Comparison of ENCODE assay signal across 8 cellular contexts in the genomic region with DNA sequence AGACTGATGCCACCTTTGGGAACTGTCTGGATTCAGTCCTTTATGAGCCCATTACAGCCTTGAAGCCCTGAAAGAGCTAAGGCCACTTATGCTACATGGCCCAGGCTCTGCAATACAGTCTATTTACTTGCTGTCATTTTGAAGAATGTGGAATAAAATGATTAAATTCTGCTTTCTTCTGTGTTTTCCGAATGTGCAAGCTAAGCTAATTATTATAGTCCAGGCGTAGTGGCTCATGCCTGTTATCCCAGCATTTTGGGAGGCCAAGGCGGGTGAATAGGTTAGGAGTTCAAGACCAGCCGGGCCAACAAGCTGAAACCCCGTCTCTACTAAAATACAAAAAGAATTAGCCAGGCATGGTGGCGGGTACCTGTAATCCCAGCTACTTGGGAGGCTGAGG.
"Had no signal": no experiment of that assay in that cellular context is flagged by ENCODE, and none has a peak within 500 bp of the region (broad histone marks: within the 10 kb centered on the region; RNA-seq: fewer than 3 reads in every experiment).

No MANE protein-coding gene starts in this region.

- H3K27ac Mint-ChIP-seq: GM23338, H9 had no signal

- H3K4me3 ChIP-seq: GM23338 had no signal

- ATAC-seq: GM23338 had no signal

- FAIRE-seq: H1, H54, HTR-8/SVneo had no signal

- H3K9me3 Mint-ChIP-seq: GM23338 had no signal

- H3K4me3 Mint-ChIP-seq: GM23338, H9 had no signal

- H3K4me2 ChIP-seq: GM23338, KMS-11 had no signal

- H2AFZ ChIP-seq: GM23338 had no signal

- H3K9ac ChIP-seq: KMS-11 had no signal

- DNase-seq: H9, HCEC 1CT, KBM-7 had no signal

- H3K4me1 Mint-ChIP-seq: GM23338, H9 had no signal

- H3K27ac ChIP-seq: KMS-11 had no signal
